Comparison of ENCODE assay signal across 8 cellular contexts in genomic region chr16:75580-76501, GRCh38.
DNase-seq lines count a peak whose midpoint lies in the region; ATAC-seq lines count a peak whose summit lies in the region.

No MANE protein-coding gene starts in this region.

- peak overlapping the region; percentile 55 for H3K4me3 Mint-ChIP-seq in dendritic cell treated with granulocyte-macrophage colony-stimulating factor and Interleukin-4, amounts not matched to agents 40 ng/mL and 50 ng/mL, for 4 days

- no peaks in the 10 kb centered on the region for H3K27me3 ChIP-seq in muscle layer of colon (ENCODE audit: control insufficient read depth in 1 of 2, insufficient read depth in 2 of 2, low read length in 2 of 2)

- H3K9me3 Mint-ChIP-seq in dendritic cell treated with granulocyte-macrophage colony-stimulating factor and Interleukin-4, amounts not matched to agents 40 ng/mL and 50 ng/mL, for 4 days, result no peaks in the 10 kb centered on the region

- peaks cover 26% of the 10 kb centered on the region for H3K36me3 Mint-ChIP-seq in dendritic cell treated with granulocyte-macrophage colony-stimulating factor and Interleukin-4, amounts not matched to agents 40 ng/mL and 50 ng/mL, for 4 days (ENCODE audit: low read depth)

- H3K9ac ChIP-seq in muscle layer of colon (ENCODE audit: low read length), result no peak overlapping the region

- H3K27ac ChIP-seq in muscle layer of colon (ENCODE audit: low read depth, low read length), result peak overlapping the region; percentile 50

- peak overlapping the region; percentile 62 for H3K27ac Mint-ChIP-seq in dendritic cell treated with granulocyte-macrophage colony-stimulating factor and Interleukin-4, amounts not matched to agents 40 ng/mL and 50 ng/mL, for 4 days

- H3K27me3 Mint-ChIP-seq in dendritic cell treated with granulocyte-macrophage colony-stimulating factor and Interleukin-4, amounts not matched to agents 40 ng/mL and 50 ng/mL, for 4 days, result peaks cover 46% of the 10 kb centered on the region

- ATAC-seq in GM18867 (IDR thresholded peaks at IDR 0.05; ENCODE audit: unreplicated experiment), result no peak

- no peaks in the 10 kb centered on the region for H3K9me3 ChIP-seq in muscle layer of colon (ENCODE audit: low read length)

- peaks cover 49% of the 10 kb centered on the region for H3K4me1 ChIP-seq in muscle layer of colon (ENCODE audit: insufficient read depth, low read length)

- H3K4me3 ChIP-seq in muscle layer of colon (ENCODE audit: low read depth in 1 of 2, low read length in 2 of 2), result no peak overlapping the region

- H3K4me1 Mint-ChIP-seq in dendritic cell treated with granulocyte-macrophage colony-stimulating factor and Interleukin-4, amounts not matched to agents 40 ng/mL and 50 ng/mL, for 4 days (ENCODE audit: low read depth), result peaks cover 51% of the 10 kb centered on the region

- peaks cover 8% of the 10 kb centered on the region for H3K36me3 ChIP-seq in muscle layer of colon (ENCODE audit: insufficient read depth, low read length)

- DNase-seq in NCI-H2029 (lab: John Stamatoyannopoulos, UW) (peak; percentile 20), NCI-H2029 treated with DMSO at 0.1 percent for 48 hours (lab: John Stamatoyannopoulos, UW) (no peak), OCI-M1 (lab: John Stamatoyannopoulos, UW) (peak; percentile 94), NCI-H1048 (lab: John Stamatoyannopoulos, UW) (no peak)
- DNase-seq in activated CD4-positive, alpha-beta T cell treated with anti-CD3 and anti-CD28 coated beads, Interleukin-2, amount 50 U/mL, for 1 hour, result no peak

- intact Hi-C loops in dendritic cell treated with granulocyte-macrophage colony-stimulating factor and Interleukin-4, amounts not matched to agents 40 ng/mL and 50 ng/mL, for 4 days (cut with micrococcal nuclease), result no loop called here

Comparison
In these comparisons a context has a peak if more than half of its experiments do, and no peak if none do; other contexts are left out.
1. DNase-seq: peak in NCI-H2029 (single experiment) and OCI-M1 (single experiment); none in NCI-H2029 treated with DMSO at 0.1 percent for 48 hours (single experiment), NCI-H1048 (single experiment) and activated CD4-positive, alpha-beta T cell treated with anti-CD3 and anti-CD28 coated beads, Interleukin-2, amount 50 U/mL, for 1 hour (single experiment).